ENCODE assay signal across 25 cellular contexts in the genomic region with DNA sequence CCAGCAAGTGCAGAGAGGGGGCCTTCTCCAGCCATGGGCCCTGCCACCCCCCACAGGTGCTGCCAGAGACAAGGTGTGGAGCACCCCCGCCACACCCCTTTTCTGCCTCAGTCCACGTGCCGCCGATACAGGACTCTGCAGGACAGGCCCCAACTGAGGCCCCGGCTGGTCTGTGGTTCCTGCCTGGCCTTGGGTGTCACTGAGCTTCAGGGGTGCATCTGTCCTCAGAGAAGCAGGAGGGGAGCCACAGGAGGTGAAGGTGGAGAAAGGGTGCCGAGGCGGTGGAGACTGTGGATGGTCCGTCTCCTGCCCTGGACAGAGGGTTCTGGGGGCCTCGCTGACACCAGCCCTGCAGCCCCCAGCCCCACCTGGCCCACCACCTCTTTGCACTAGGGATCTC.
"Had no signal": no experiment of that assay in that cellular context is flagged by ENCODE, and none has a peak within 500 bp of the region (broad histone marks: within the 10 kb centered on the region; RNA-seq: fewer than 3 reads in every experiment).

No MANE protein-coding gene starts in this region.

- H3K4me1 ChIP-seq: lower lobe of right lung, prostate gland, tibial artery, upper lobe of right lung had no signal

- H3K9me3 Mint-ChIP-seq: immature natural killer cell; naive B cell; natural killer cell; nephron progenitor cell; neural progenitor cell; stimulated activated effector memory CD8-positive, alpha-beta T cell treated with anti-CD3 and anti-CD28 coated beads, Interleukin-12 subunit alpha, Interleukin-12 subunit beta, amount 100 ng/mL, for 72 hours; stimulated activated naive CD8-positive, alpha-beta T cell treated with anti-CD3 and anti-CD28 coated beads, Interleukin-15, Interleukin-2, amounts not matched to agents 100 ng/mL and 50 ng/mL, for 24 hours had no signal

- H3K4me1 Mint-ChIP-seq: immature natural killer cell; natural killer cell; stimulated activated effector memory CD8-positive, alpha-beta T cell treated with anti-CD3 and anti-CD28 coated beads, Interleukin-12 subunit alpha, Interleukin-12 subunit beta, amount 100 ng/mL, for 72 hours had no signal

- H3K27ac Mint-ChIP-seq: immature natural killer cell; naive B cell; natural killer cell; nephron progenitor cell; neural progenitor cell; stimulated activated effector memory CD8-positive, alpha-beta T cell treated with anti-CD3 and anti-CD28 coated beads, Interleukin-12 subunit alpha, Interleukin-12 subunit beta, amount 100 ng/mL, for 72 hours; stimulated activated naive CD8-positive, alpha-beta T cell treated with anti-CD3 and anti-CD28 coated beads, Interleukin-15, Interleukin-2, amounts not matched to agents 100 ng/mL and 50 ng/mL, for 24 hours had no signal

- H3K4me3 Mint-ChIP-seq: immature natural killer cell; naive B cell; natural killer cell; nephron progenitor cell; neural progenitor cell; stimulated activated effector memory CD8-positive, alpha-beta T cell treated with anti-CD3 and anti-CD28 coated beads, Interleukin-12 subunit alpha, Interleukin-12 subunit beta, amount 100 ng/mL, for 72 hours; stimulated activated naive CD8-positive, alpha-beta T cell treated with anti-CD3 and anti-CD28 coated beads, Interleukin-15, Interleukin-2, amounts not matched to agents 100 ng/mL and 50 ng/mL, for 24 hours had no signal

- H3K9ac ChIP-seq: neural progenitor cell had no signal

- H3K36me3 ChIP-seq: left lung, lower lobe of right lung, neural progenitor cell, ovary, prostate gland, suprapubic skin, thoracic aorta, tibial artery, upper lobe of right lung had no signal

- H2AFZ ChIP-seq: neural progenitor cell had no signal

- H3K4me3 ChIP-seq: left lung, lower lobe of right lung, neural progenitor cell, ovary, prostate gland, skin epidermis, suprapubic skin, thoracic aorta, tibial artery, upper lobe of right lung had no signal

- H3K27ac ChIP-seq: left lung, lower lobe of right lung, neural progenitor cell, ovary, prostate gland, skin epidermis, suprapubic skin, thoracic aorta, tibial artery, upper lobe of right lung had no signal

- H3K4me2 ChIP-seq: neural progenitor cell had no signal

- H3K27me3 ChIP-seq: neural progenitor cell, ovary, upper lobe of right lung had no signal

- H3K27me3 Mint-ChIP-seq: stimulated activated naive CD8-positive, alpha-beta T cell treated with anti-CD3 and anti-CD28 coated beads, Interleukin-15, Interleukin-2, amounts not matched to agents 100 ng/mL and 50 ng/mL, for 24 hours had no signal

- H3K36me3 Mint-ChIP-seq: immature natural killer cell; naive B cell; natural killer cell; neural progenitor cell; stimulated activated effector memory CD8-positive, alpha-beta T cell treated with anti-CD3 and anti-CD28 coated beads, Interleukin-12 subunit alpha, Interleukin-12 subunit beta, amount 100 ng/mL, for 72 hours had no signal

- DNase-seq: immature natural killer cell; kidney; mammary epithelial cell; mesenchymal stem cell; naive B cell; natural killer cell; nephron progenitor cell; ovary; retina; stimulated activated CD4-positive, alpha-beta T cell treated with anti-CD3 and anti-CD28 coated beads, Interleukin-12 subunit alpha, Interleukin-12 subunit beta, amount 100 ng/mL, for 4 hours; stimulated activated CD4-positive, alpha-beta T cell treated with anti-CD3 and anti-CD28 coated beads, Interleukin-15, amount 100 ng/mL, for 24 hours; stimulated activated CD4-positive, alpha-beta T cell treated with anti-CD3 and anti-CD28 coated beads, Interleukin-4, amount 100 ng/mL, for 24 hours; stimulated activated naive CD4-positive, alpha-beta T cell; tibial artery; trophoblast cell had no signal

- H3K9me3 ChIP-seq: left lung, lower lobe of right lung, ovary, prostate gland, suprapubic skin, thoracic aorta, tibial artery, upper lobe of right lung had no signal
